17 cellular contexts compared by ENCODE assay signal in genomic region chr5:59128646-59129290, GRCh38.
DNase-seq lines count a peak whose midpoint lies in the region; ATAC-seq, FAIRE-seq and TF ChIP-seq lines count a peak whose summit lies in the region.
"Had no signal": no experiment of that assay in that cellular context is flagged by ENCODE, and none has a peak within 500 bp of the region (broad histone marks: within the 10 kb centered on the region; RNA-seq: fewer than 3 reads in every experiment).

No MANE protein-coding gene starts in this region.

- TF ChIP-seq POLR2A in HepG2 (IDR thresholded peaks at IDR 0.05; ENCODE audit: insufficient read depth in 1 of 2, low read depth in 2 of 2, low read length in 2 of 2) = no peak

- CTCF ChIA-PET in HepG2 (lab: Yijun Ruan, JAX; ENCODE audit: low intra/inter-chr PET ratio, low total read pairs) = no interaction called here

- H2AFZ ChIP-seq in HepG2 (ENCODE audit: low read length) = no peak overlapping the region

- H3K9me3 ChIP-seq in right atrium auricular region (no peaks in the 10 kb centered on the region), muscle layer of colon (ENCODE audit: low read length) (no peaks in the 10 kb centered on the region), HepG2 (ENCODE audit: low read length) (no peaks in the 10 kb centered on the region)
- H3K9me3 ChIP-seq: neutrophil had no signal

- no peak for DNase-seq in right atrium auricular region (ENCODE audit: low spot score)
- DNase-seq in Right ventricle myocardium inferior (ENCODE audit: missing footprints) = no peak
- peak; percentile 78 for DNase-seq in amniotic epithelial cell (ENCODE audit: low read depth)
- no peak for DNase-seq in HepG2 (ENCODE audit: low spot score)
- DNase-seq in SK-N-DZ (ENCODE audit: low spot score) = no peak
- no peak for DNase-seq in NCI-H1436 treated with DMSO at 0.1 percent for 48 hours (lab: John Stamatoyannopoulos, UW)
- DNase-seq: activated CD8-positive, alpha-beta memory T cell treated with anti-CD3 and anti-CD28 coated beads, Interleukin-2, amount 50 U/mL, for 4 hours; amniotic stem cell; NCI-H1436; NCI-H345; PC-3; stimulated activated naive CD4-positive, alpha-beta T cell; SW 1271 had no signal

- no peaks in the 10 kb centered on the region for H3K27me3 ChIP-seq in right atrium auricular region
- H3K27me3 ChIP-seq in muscle layer of colon (ENCODE audit: control insufficient read depth in 1 of 2, insufficient read depth in 2 of 2, low read length in 2 of 2) = no peaks in the 10 kb centered on the region
- H3K27me3 ChIP-seq in HepG2 (ENCODE audit: control insufficient read depth in 1 of 2, insufficient read depth in 2 of 2, low read length in 2 of 2) = no peaks in the 10 kb centered on the region
- H3K27me3 ChIP-seq: neutrophil had no signal

- no peak overlapping the region for H3K4me2 ChIP-seq in HepG2 (ENCODE audit: low read depth, low read length)

- H3K4me1 ChIP-seq in right atrium auricular region = peaks cover 0 to 44% of the 10 kb centered on the region in 2 donors
- peaks cover 54% of the 10 kb centered on the region for H3K4me1 ChIP-seq in muscle layer of colon (ENCODE audit: insufficient read depth, low read length)
- 0 out of 2 replicates have a peak, but pooled peaks cover 8% of the 10 kb centered on the region for H3K4me1 ChIP-seq in HepG2 (ENCODE audit: insufficient read depth, low read length)

- no peak overlapping the region for H3K9ac ChIP-seq in muscle layer of colon (ENCODE audit: low read length)
- H3K9ac ChIP-seq in HepG2 (ENCODE audit: insufficient read depth, low read depth, low read length) = no peak overlapping the region

- in situ Hi-C loops in HepG2 (cut with HindIII; ENCODE audit: extremely low pct_ligation_motif_present, low pct_unique_long_range_greater_than_20kb) = no loop called here

- FAIRE-seq in HepG2 (lab: Jason Lieb, UNC) = no peak

- WGBS in HepG2 (ENCODE audit: low lambda C conversion rate) = 44% methylated on average over 1 of the region's 1 CpG

- no peak for TF ChIP-seq RAD21 in HepG2 (CRISPR knock-in tag; IDR thresholded peaks at IDR 0.05)

- H4K20me1 ChIP-seq in HepG2 (ENCODE audit: insufficient read depth, low read length) = no peaks in the 10 kb centered on the region

- TF ChIP-seq CTCF in right atrium auricular region (IDR thresholded peaks at IDR 0.05) (no peak), HepG2 (CRISPR knock-in tag; IDR thresholded peaks at IDR 0.05) (no peak)

- no peaks in the 10 kb centered on the region for H3K36me3 ChIP-seq in right atrium auricular region
- H3K36me3 ChIP-seq in muscle layer of colon (ENCODE audit: insufficient read depth, low read length) = no peaks in the 10 kb centered on the region
- H3K36me3 ChIP-seq in HepG2 (replicated peaks in 1 of 2; ENCODE audit: control insufficient read depth in 1 of 2, insufficient read depth in 2 of 2, low read length in 2 of 2) = no peaks in the 10 kb centered on the region
- H3K36me3 ChIP-seq: neutrophil had no signal

- H3K4me3 ChIP-seq in right atrium auricular region (no peak overlapping the region), muscle layer of colon (ENCODE audit: low read depth in 1 of 2, low read length in 2 of 2) (no peak overlapping the region), HepG2 (replicated peaks in 1 of 3; ENCODE audit: insufficient read depth in 1 of 3, low read depth in 2 of 3, low read length in 3 of 3) (no peak overlapping the region)

- peak overlapping the region; percentile 83 to 92 for H3K27ac ChIP-seq in right atrium auricular region
- H3K27ac ChIP-seq in muscle layer of colon (ENCODE audit: low read depth, low read length) = peak overlapping the region; percentile 80
- H3K27ac ChIP-seq in HepG2 (ENCODE audit: extremely low read length, insufficient read depth, low read length) = no peak overlapping the region
- H3K27ac ChIP-seq: HL-60, neutrophil had no signal

- intact Hi-C loops in Right ventricle myocardium inferior (cut with DNase I) = loop anchor here (5.0 kb wide), 3 partner anchors 44 to 236 kb away; no protein-coding TSS in a partner anchor
- intact Hi-C loops in HepG2 (cut with micrococcal nuclease; ENCODE audit: unreplicated experiment) = no loop called here

- ATAC-seq in Right ventricle myocardium inferior (no peak), HG02885 (IDR thresholded peaks at IDR 0.05; ENCODE audit: poor library complexity, unreplicated experiment) (no peak), HepG2 (no peak)

- no peaks in the 10 kb centered on the region for H3K79me2 ChIP-seq in HepG2 (ENCODE audit: insufficient read depth, low read length)

- BruUV-seq in HepG2 (replicated peaks; lab: Mats Ljungman, UMichigan) = no TSS peak

- POLR2A ChIA-PET in HepG2 (lab: Yijun Ruan, JAX) = no interaction called here

- TF ChIP-seq EP300 in HepG2 (IDR thresholded peaks at IDR 0.05; ENCODE audit: low read depth in 2 of 2, low read length in 2 of 2) = no peak
- no peak for TF ChIP-seq EP300 in HepG2 (CRISPR knock-in tag; IDR thresholded peaks at IDR 0.05; ENCODE audit: borderline replicate concordance)

TF ChIP-seq in HepG2, 621 proteins besides CTCF, POLR2A, EP300 and RAD21:
- TF ChIP-seq KAT8 (CRISPR knock-in tag; IDR thresholded peaks at IDR 0.05) = no peak
